ENCODE assay signal across 8 cellular contexts in the genomic region with DNA sequence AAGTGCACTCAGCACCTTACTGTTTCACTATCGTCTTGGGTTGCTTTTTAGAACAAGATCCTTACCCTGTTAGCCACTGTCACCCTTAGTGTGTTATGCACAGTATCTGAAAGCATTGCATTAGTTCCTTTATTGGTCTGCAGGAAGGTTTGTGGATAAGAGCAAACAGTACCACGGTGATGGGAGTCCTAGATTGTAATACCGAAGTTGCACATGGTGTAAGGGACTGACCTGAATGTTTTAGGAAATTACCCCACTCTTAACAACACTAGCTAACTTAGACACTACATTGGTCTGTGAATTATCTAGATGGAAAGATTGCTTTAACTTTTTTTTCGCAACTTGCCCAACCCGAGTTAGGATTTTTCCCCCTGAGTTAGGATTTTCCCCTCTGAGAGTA. TPM values are rescaled to one million over a fixed set of nuclear protein-coding genes. Genes with fewer than 3 reads are reported as not detected.
A peak's percentile ranks its signal among the peaks of the same experiment; 100 is the strongest.
DNase-seq lines count a peak whose midpoint lies in the region; ATAC-seq and TF ChIP-seq lines count a peak whose summit lies in the region.

No MANE protein-coding gene starts in this region.

- no peak for TF ChIP-seq RAD21 in HCT116 (IDR thresholded peaks at IDR 0.05; ENCODE audit: low read depth)

- H3K9me2 ChIP-seq in HCT116 (ENCODE audit: insufficient read depth): no peaks in the 10 kb centered on the region

- DNase-seq in BE2C (no peak), HCT116 (ENCODE audit: low read depth, low spot score) (no peak), SKM-1 (lab: John Stamatoyannopoulos, UW; ENCODE audit: unreplicated experiment) (peak; percentile 40), esophagus muscularis mucosa (ENCODE audit: extremely low spot score) (no peak), osteoblast (ENCODE audit: insufficient read length, low spot score, missing footprints) (peak; percentile 84), posterior cingulate gyrus (no peak)
- no peak for DNase-seq in stimulated activated CD4-positive, alpha-beta T cell treated with anti-CD3 and anti-CD28 coated beads, Interleukin-4, amount 100 ng/mL, for 24 hours

- ATAC-seq in HCT116 (no peak), HG02763 (IDR thresholded peaks at IDR 0.05; ENCODE audit: unreplicated experiment) (no peak)

- peak overlapping the region; percentile 94 for H3K9ac ChIP-seq in HCT116 (ENCODE audit: low read length)

- H3K4me1 ChIP-seq in BE2C: no peaks in the 10 kb centered on the region
- peaks cover 12 to 32% of the 10 kb centered on the region in 2 experiments for H3K4me1 ChIP-seq in HCT116 (ENCODE audit: control insufficient read depth in 1 of 2, insufficient read depth in 2 of 2, low read length in 2 of 2)
- peaks cover 20 to 54% (median 48%) of the 10 kb centered on the region in 4 donors for H3K4me1 ChIP-seq in esophagus muscularis mucosa
- peaks cover 20% of the 10 kb centered on the region for H3K4me1 ChIP-seq in osteoblast (ENCODE audit: insufficient read depth, low read length)

- H3K27me3 ChIP-seq in BE2C (no peaks in the 10 kb centered on the region), HCT116 (ENCODE audit: insufficient read depth, low read length) (peaks cover 4% of the 10 kb centered on the region; the same call in 1 of the 2 replicates), esophagus muscularis mucosa (no peaks in the 10 kb centered on the region), osteoblast (ENCODE audit: insufficient read depth, low read length) (peaks cover 5% of the 10 kb centered on the region)

- POLR2A ChIA-PET in HCT116 (lab: Charles Lee): interaction anchor here (2.8 kb wide), 1 partner anchor 12 kb away, joined by 9 read pairs; no protein-coding TSS in a partner anchor

- H3K4me2 ChIP-seq in HCT116 (ENCODE audit: low read length) (peak overlapping the region; percentile 100), osteoblast (ENCODE audit: insufficient read depth, low read length) (peak overlapping the region; percentile 97)

- CTCF ChIA-PET in HCT116 (lab: Charles Lee): no interaction called here

- TF ChIP-seq CTCF in BE2C (IDR thresholded peaks at IDR 0.05; ENCODE audit: low read depth, low read length) (no peak), HCT116 (IDR thresholded peaks at IDR 0.05 in 2 of 3, conservative IDR thresholded peaks at IDR 0.05 in 1 of 3; ENCODE audit: borderline replicate concordance in 1 of 3, insufficient read depth in 1 of 3, low read depth in 2 of 3, low read length in 2 of 3) (no peak), esophagus muscularis mucosa (IDR thresholded peaks at IDR 0.05) (no peak), osteoblast (IDR thresholded peaks at IDR 0.05; ENCODE audit: extremely low read depth, low read depth, low read length) (no peak)

- no peak for TF ChIP-seq POLR2A in HCT116 (IDR thresholded peaks at IDR 0.05; ENCODE audit: borderline replicate concordance, extremely low read depth, insufficient read depth, insufficient read length)
- no peak for TF ChIP-seq POLR2A in esophagus muscularis mucosa (IDR thresholded peaks at IDR 0.05; ENCODE audit: low read depth)

- H2AFZ ChIP-seq in HCT116 (ENCODE audit: low read depth, low read length, poor library complexity, severe bottlenecking) (no peak overlapping the region), osteoblast (ENCODE audit: low read length) (peak overlapping the region; percentile 72)

- H3K27ac ChIP-seq in HCT116 (ENCODE audit: low read depth, low read length) (peak overlapping the region; percentile 96; the same call in 1 of the 2 replicates), esophagus muscularis mucosa (replicated peaks in 1 of 4) (peak overlapping the region in 2 of 4 donors; percentile 92 to 95), osteoblast (ENCODE audit: low read depth, low read length) (peak overlapping the region; percentile 58)

- RAD21 ChIA-PET in HCT116 (lab: Charles Lee; ENCODE audit: low non-redundant PET in 1 of 2, low total read pairs in 2 of 2, uncharacterized antibody in 2 of 2, unreplicated experiment in 2 of 2): no interaction called here

- intact Hi-C loops in HCT116 (cut with micrococcal nuclease) (no loop called here), esophagus muscularis mucosa (cut with DNase I) (no loop called here), posterior cingulate gyrus (cut with DNase I) (no loop called here)

- no peaks in the 10 kb centered on the region for H3K9me3 ChIP-seq in BE2C
- H3K9me3 ChIP-seq in HCT116 (ENCODE audit: control insufficient read depth in 1 of 2, insufficient read depth in 1 of 2, low read depth in 1 of 2, low read length in 2 of 2): no peaks in the 10 kb centered on the region
- no peaks in the 10 kb centered on the region for H3K9me3 ChIP-seq in esophagus muscularis mucosa
- H3K9me3 ChIP-seq in osteoblast (ENCODE audit: low read depth, low read length): no peaks in the 10 kb centered on the region

- peak overlapping the region; percentile 77 for H3K4me3 ChIP-seq in BE2C (ENCODE audit: low read depth, low read length)
- peak overlapping the region; percentile 74 to 88 for H3K4me3 ChIP-seq in HCT116 (replicated peaks in 1 of 2; ENCODE audit: low read depth in 1 of 2, low read length in 2 of 2)
- H3K4me3 ChIP-seq in esophagus muscularis mucosa: peak overlapping the region; percentile 90 to 95 (median 92)
- H3K4me3 ChIP-seq in osteoblast (ENCODE audit: insufficient read depth, low read length): peak overlapping the region; percentile 89

- H4K20me1 ChIP-seq in HCT116 (ENCODE audit: insufficient read depth) (peaks cover 16% of the 10 kb centered on the region; the same call in 1 of the 2 replicates), osteoblast (ENCODE audit: insufficient read depth, low read length) (peaks cover 41% of the 10 kb centered on the region)

- WGBS in esophagus muscularis mucosa: 11% methylated on average over 5 of the region's 5 CpGs

- no TSS peak for BruUV-seq in HCT116 (replicated peaks; lab: Mats Ljungman, UMichigan)

- H3K79me2 ChIP-seq in HCT116 (ENCODE audit: insufficient read depth, low read length) (peaks cover 75% of the 10 kb centered on the region), osteoblast (ENCODE audit: insufficient read depth, low read length) (peaks cover 62% of the 10 kb centered on the region)

- no peak for TF ChIP-seq EP300 in esophagus muscularis mucosa (IDR thresholded peaks at IDR 0.05)

- H3K36me3 ChIP-seq in BE2C: no peaks in the 10 kb centered on the region
- H3K36me3 ChIP-seq in HCT116 (ENCODE audit: control insufficient read depth in 1 of 2, insufficient read depth in 2 of 2, low read length in 2 of 2): no peaks in the 10 kb centered on the region
- H3K36me3 ChIP-seq in esophagus muscularis mucosa: no peaks in the 10 kb centered on the region
- no peaks in the 10 kb centered on the region for H3K36me3 ChIP-seq in osteoblast (ENCODE audit: insufficient read depth, low read length)

TF ChIP-seq in HCT116, 20 proteins besides CTCF, POLR2A, EP300 and RAD21 (continues in another document):
- TF ChIP-seq ZNF274 (IDR thresholded peaks at IDR 0.05; ENCODE audit: low read depth, low read length) (no peak), SRF (IDR thresholded peaks at IDR 0.05; ENCODE audit: low read depth) (no peak), SP1 (IDR thresholded peaks at IDR 0.05; ENCODE audit: low read depth) (no peak), ELF1 (IDR thresholded peaks at IDR 0.05; ENCODE audit: borderline replicate concordance, low read depth) (no peak), CEBPB (IDR thresholded peaks at IDR 0.05; ENCODE audit: low read depth) (no peak)
- TF ChIP-seq, protein P1, sequence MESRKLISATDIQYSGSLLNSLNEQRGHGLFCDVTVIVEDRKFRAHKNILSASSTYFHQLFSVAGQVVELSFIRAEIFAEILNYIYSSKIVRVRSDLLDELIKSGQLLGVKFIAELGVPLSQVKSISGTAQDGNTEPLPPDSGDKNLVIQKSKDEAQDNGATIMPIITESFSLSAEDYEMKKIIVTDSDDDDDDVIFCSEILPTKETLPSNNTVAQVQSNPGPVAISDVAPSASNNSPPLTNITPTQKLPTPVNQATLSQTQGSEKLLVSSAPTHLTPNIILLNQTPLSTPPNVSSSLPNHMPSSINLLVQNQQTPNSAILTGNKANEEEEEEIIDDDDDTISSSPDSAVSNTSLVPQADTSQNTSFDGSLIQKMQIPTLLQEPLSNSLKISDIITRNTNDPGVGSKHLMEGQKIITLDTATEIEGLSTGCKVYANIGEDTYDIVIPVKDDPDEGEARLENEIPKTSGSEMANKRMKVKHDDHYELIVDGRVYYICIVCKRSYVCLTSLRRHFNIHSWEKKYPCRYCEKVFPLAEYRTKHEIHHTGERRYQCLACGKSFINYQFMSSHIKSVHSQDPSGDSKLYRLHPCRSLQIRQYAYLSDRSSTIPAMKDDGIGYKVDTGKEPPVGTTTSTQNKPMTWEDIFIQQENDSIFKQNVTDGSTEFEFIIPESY (IDR thresholded peaks at IDR 0.05; ENCODE audit: extremely low read depth, insufficient replicate concordance, low read length): no peak
- TF ChIP-seq, protein P2, sequence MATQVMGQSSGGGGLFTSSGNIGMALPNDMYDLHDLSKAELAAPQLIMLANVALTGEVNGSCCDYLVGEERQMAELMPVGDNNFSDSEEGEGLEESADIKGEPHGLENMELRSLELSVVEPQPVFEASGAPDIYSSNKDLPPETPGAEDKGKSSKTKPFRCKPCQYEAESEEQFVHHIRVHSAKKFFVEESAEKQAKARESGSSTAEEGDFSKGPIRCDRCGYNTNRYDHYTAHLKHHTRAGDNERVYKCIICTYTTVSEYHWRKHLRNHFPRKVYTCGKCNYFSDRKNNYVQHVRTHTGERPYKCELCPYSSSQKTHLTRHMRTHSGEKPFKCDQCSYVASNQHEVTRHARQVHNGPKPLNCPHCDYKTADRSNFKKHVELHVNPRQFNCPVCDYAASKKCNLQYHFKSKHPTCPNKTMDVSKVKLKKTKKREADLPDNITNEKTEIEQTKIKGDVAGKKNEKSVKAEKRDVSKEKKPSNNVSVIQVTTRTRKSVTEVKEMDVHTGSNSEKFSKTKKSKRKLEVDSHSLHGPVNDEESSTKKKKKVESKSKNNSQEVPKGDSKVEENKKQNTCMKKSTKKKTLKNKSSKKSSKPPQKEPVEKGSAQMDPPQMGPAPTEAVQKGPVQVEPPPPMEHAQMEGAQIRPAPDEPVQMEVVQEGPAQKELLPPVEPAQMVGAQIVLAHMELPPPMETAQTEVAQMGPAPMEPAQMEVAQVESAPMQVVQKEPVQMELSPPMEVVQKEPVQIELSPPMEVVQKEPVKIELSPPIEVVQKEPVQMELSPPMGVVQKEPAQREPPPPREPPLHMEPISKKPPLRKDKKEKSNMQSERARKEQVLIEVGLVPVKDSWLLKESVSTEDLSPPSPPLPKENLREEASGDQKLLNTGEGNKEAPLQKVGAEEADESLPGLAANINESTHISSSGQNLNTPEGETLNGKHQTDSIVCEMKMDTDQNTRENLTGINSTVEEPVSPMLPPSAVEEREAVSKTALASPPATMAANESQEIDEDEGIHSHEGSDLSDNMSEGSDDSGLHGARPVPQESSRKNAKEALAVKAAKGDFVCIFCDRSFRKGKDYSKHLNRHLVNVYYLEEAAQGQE (IDR thresholded peaks at IDR 0.05; ENCODE audit: low read depth): no peak

RNA-seq across cellular contexts. Expression of a gene that starts 1.3 kb away (rescaled TPM):
- polyA plus RNA-seq in BE2C (2012; ENCODE audit: insufficient read depth, insufficient read length, low read depth): 15.6 TPM
- total RNA-seq in HCT116 (2021; ENCODE audit: unreplicated experiment) (131 TPM), esophagus muscularis mucosa (10 to 100 TPM; 58.8 to 74.3 (median 69.3) TPM), osteoblast (216 and 247 TPM in 2 replicates)
- polyA plus RNA-seq in HCT116 (2012): 42.6 and 54.3 TPM in 2 replicates

Comparison
In these comparisons a context has a peak if more than half of its experiments do, and no peak if none do; other contexts are left out.
1. DNase-seq: peak in SKM-1 (single experiment) and osteoblast (single experiment); none in BE2C (single experiment), HCT116 (single experiment), esophagus muscularis mucosa (single experiment), stimulated activated CD4-positive, alpha-beta T cell treated with anti-CD3 and anti-CD28 coated beads, Interleukin-4, amount 100 ng/mL, for 24 hours (single experiment) and posterior cingulate gyrus (0 of 10).
2. Peak in every context shown above with its lines, with median percentiles within 50 percentile points of each other: H3K4me3 ChIP-seq.